Comparison of ENCODE assay signal across 16 cellular contexts in the genomic region with DNA sequence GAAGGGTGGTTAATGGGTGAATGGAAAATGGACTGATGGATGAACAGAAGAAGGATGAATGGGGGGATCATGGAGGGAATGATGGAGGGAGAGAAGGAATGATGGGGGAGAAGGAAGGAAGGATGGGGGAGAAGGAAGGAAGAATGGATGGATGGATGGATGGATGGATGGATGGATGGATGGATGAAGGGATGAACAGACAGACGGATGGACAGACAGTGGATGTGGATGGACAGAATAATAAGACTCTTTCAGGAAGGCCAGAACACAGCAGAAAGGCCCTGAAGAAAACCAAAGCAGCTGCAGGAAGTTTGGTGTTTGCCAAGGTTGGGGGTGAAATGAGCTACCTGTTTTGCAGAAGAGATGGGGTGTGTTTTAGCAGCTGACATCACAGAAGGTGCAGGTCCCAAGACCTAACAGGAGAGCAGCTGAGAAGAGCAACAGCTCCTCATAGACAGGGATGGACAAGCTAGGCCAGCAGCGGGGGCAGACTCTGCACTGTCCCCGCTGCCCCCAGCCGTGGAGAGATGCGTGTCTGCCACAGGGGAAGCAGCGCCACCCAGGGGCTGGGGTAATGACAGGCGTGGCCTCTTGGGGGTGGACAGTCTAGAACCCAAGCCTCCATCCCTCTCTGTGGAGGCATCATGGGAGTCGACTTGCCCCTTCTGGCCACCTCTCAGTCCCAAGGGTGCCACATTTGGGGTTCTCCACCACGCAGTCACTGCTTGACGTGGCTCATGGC. TPM values are rescaled to one million over a fixed set of nuclear protein-coding genes. Genes with fewer than 3 reads are reported as not detected.
DNase-seq lines count a peak whose midpoint lies in the region; ATAC-seq and TF ChIP-seq lines count a peak whose summit lies in the region.
"Had no signal": no experiment of that assay in that cellular context is flagged by ENCODE, and none has a peak within 500 bp of the region (broad histone marks: within the 10 kb centered on the region; RNA-seq: fewer than 3 reads in every experiment).

No MANE protein-coding gene starts in this region.

- TF ChIP-seq POLR2A in Peyer's patch (IDR thresholded peaks at IDR 0.05) (no peak), esophagus squamous epithelium (IDR thresholded peaks at IDR 0.05) (no peak)

- H3K4me3 ChIP-seq in Peyer's patch (no peak overlapping the region), skin epidermis (no peak overlapping the region), esophagus squamous epithelium (no peak overlapping the region)
- H3K4me3 ChIP-seq: thyroid gland had no signal

- CTCF ChIA-PET in activated CD4-positive, alpha-beta T cell treated with anti-CD3 and anti-CD28 coated beads for 36 hours (lab: Charles Lee): interaction anchor here (0.6 to 1.5 kb wide), 7 partner anchors 21 to 626 kb away, joined by 3 to 4 read pairs (median 3); a partner anchor contains a TSS

- peak overlapping the region in 2 of 4 donors; percentile 30 to 57 for H3K27ac ChIP-seq in Peyer's patch
- peak overlapping the region in 13 of 21 experiments; percentile 8 to 89 (median 42) for H3K27ac ChIP-seq in skin epidermis
- H3K27ac ChIP-seq in esophagus squamous epithelium: peak overlapping the region in 2 of 4 donors; percentile 6 to 65
- H3K27ac ChIP-seq: thyroid gland had no signal

- no peak for ATAC-seq in activated CD4-positive, alpha-beta T cell treated with anti-CD3 and anti-CD28 coated beads for 36 hours
- no peak for ATAC-seq in HG03432 (IDR thresholded peaks at IDR 0.05; ENCODE audit: unreplicated experiment)

- H3K36me3 ChIP-seq in Peyer's patch (no peaks in the 10 kb centered on the region), esophagus squamous epithelium (no peaks in the 10 kb centered on the region)
- H3K36me3 ChIP-seq: thyroid gland had no signal

- POLR2A ChIA-PET in activated CD4-positive, alpha-beta T cell treated with anti-CD3 and anti-CD28 coated beads for 36 hours (lab: Charles Lee): no interaction called here

- H3K4me1 ChIP-seq in Peyer's patch (peaks cover 3 to 28% (median 9%) of the 10 kb centered on the region in 4 donors), esophagus squamous epithelium (peaks cover 9 to 39% (median 23%) of the 10 kb centered on the region in 3 donors)

- no peaks in the 10 kb centered on the region for H3K27me3 Mint-ChIP-seq in activated CD4-positive, alpha-beta T cell treated with anti-CD3 and anti-CD28 coated beads for 36 hours
- peaks cover 9% of the 10 kb centered on the region for H3K27me3 Mint-ChIP-seq in endothelial cell (ENCODE audit: unreplicated experiment)

- H3K27ac Mint-ChIP-seq in activated CD4-positive, alpha-beta T cell treated with anti-CD3 and anti-CD28 coated beads for 36 hours: no peak overlapping the region
- peak overlapping the region; percentile 20 for H3K27ac Mint-ChIP-seq in endothelial cell (ENCODE audit: unreplicated experiment)
- H3K27ac Mint-ChIP-seq: nephron progenitor cell had no signal

- 85% methylated on average over 8 to 9 of the region's 10 CpGs for WGBS in esophagus squamous epithelium, 2 donors

- peaks cover 37% of the 10 kb centered on the region for H3K4me1 Mint-ChIP-seq in activated CD4-positive, alpha-beta T cell treated with anti-CD3 and anti-CD28 coated beads for 36 hours
- no peaks in the 10 kb centered on the region for H3K4me1 Mint-ChIP-seq in endothelial cell (ENCODE audit: unreplicated experiment)

- TF ChIP-seq CTCF in Peyer's patch (IDR thresholded peaks at IDR 0.05) (no peak), endothelial cell (IDR thresholded peaks at IDR 0.05; ENCODE audit: unreplicated experiment) (no peak), esophagus squamous epithelium (IDR thresholded peaks at IDR 0.05) (no peak)

- intact Hi-C loops in activated CD4-positive, alpha-beta T cell treated with anti-CD3 and anti-CD28 coated beads for 36 hours (cut with DNase I, micrococcal nuclease): no loop called here
- intact Hi-C loops in esophagus squamous epithelium (cut with DNase I): no loop called here

- no peak overlapping the region for H3K4me3 Mint-ChIP-seq in activated CD4-positive, alpha-beta T cell treated with anti-CD3 and anti-CD28 coated beads for 36 hours
- no peak overlapping the region for H3K4me3 Mint-ChIP-seq in endothelial cell (ENCODE audit: unreplicated experiment)
- H3K4me3 Mint-ChIP-seq: nephron progenitor cell; T-helper 1 cell treated with Interleukin-12 subunit alpha and Interleukin-12 subunit beta and Interleukin-4 antibody, amounts not matched to agents 30 μg/mL and 1 μg/mL, for 36 hours had no signal

- H3K27me3 ChIP-seq in Peyer's patch (no peaks in the 10 kb centered on the region), esophagus squamous epithelium (peaks cover 0 to 19% (median 0%) of the 10 kb centered on the region in 4 donors)
- H3K27me3 ChIP-seq: thyroid gland had no signal

- no peaks in the 10 kb centered on the region for H3K9me3 Mint-ChIP-seq in activated CD4-positive, alpha-beta T cell treated with anti-CD3 and anti-CD28 coated beads for 36 hours (ENCODE audit: low read depth)
- no peaks in the 10 kb centered on the region for H3K9me3 Mint-ChIP-seq in endothelial cell (ENCODE audit: unreplicated experiment)
- H3K9me3 Mint-ChIP-seq: nephron progenitor cell had no signal

- H3K9me3 ChIP-seq in Peyer's patch (no peaks in the 10 kb centered on the region), esophagus squamous epithelium (no peaks in the 10 kb centered on the region)
- H3K9me3 ChIP-seq: thyroid gland had no signal

- DNase-seq in activated CD4-positive, alpha-beta T cell treated with anti-CD3 and anti-CD28 coated beads for 36 hours: peak; percentile 25
- no peak for DNase-seq in activated CD4-positive, alpha-beta T cell treated with anti-CD3 and anti-CD28 coated beads, Interleukin-2, amount 50 U/mL, for 4 hours
- DNase-seq in Peyer's patch (peak in 2 of 3 donors; percentile 43 to 47), endothelial cell (ENCODE audit: low spot score) (no peak), superior temporal gyrus (ENCODE audit: extremely low spot score) (no peak), esophagus squamous epithelium (lab: John Stamatoyannopoulos, UW) (no peak)
- DNase-seq: NCI-H2227 treated with DMSO at 0.1 percent for 48 hours, nephron progenitor cell, OCI-M1, thyroid gland had no signal

- H3K36me3 Mint-ChIP-seq in activated CD4-positive, alpha-beta T cell treated with anti-CD3 and anti-CD28 coated beads for 36 hours (ENCODE audit: low read depth): no peaks in the 10 kb centered on the region
- H3K36me3 Mint-ChIP-seq in endothelial cell (ENCODE audit: low read depth, unreplicated experiment): no peaks in the 10 kb centered on the region

RNA-seq across cellular contexts. Expression of a gene that starts 17.9 kb away (rescaled TPM):
- total RNA-seq in activated CD4-positive, alpha-beta T cell treated with anti-CD3 and anti-CD28 coated beads for 36 hours: 1 to 10 TPM; 8.4 to 8.7 TPM
- total RNA-seq in Peyer's patch (1 to 10 TPM; 3.9 to 9.4 (median 5.9) TPM), endothelial cell (ENCODE audit: unreplicated experiment) (32.7 TPM), esophagus squamous epithelium (1 to 10 TPM; 1.1 to 1.7 (median 1.4) TPM)

RNA-seq across cellular contexts. Expression of a gene that starts 20.4 kb away (rescaled TPM):
- total RNA-seq in activated CD4-positive, alpha-beta T cell treated with anti-CD3 and anti-CD28 coated beads for 36 hours: 100 to 1,000 TPM; 204 to 231 TPM
- total RNA-seq in Peyer's patch (1 to 10 TPM; 1.5 to 7.0 (median 5.0) TPM), endothelial cell (ENCODE audit: unreplicated experiment) (0.51 TPM), esophagus squamous epithelium (1 to 10 TPM; 1.6 to 6.5 (median 2.3) TPM)
- total RNA-seq: MCF 10A had no signal

RNA-seq across cellular contexts. Expression of a gene that starts 42.2 kb away (rescaled TPM):
- total RNA-seq in activated CD4-positive, alpha-beta T cell treated with anti-CD3 and anti-CD28 coated beads for 36 hours: 10 to 100 TPM; 14.8 to 15.6 TPM
- total RNA-seq in Peyer's patch: not detected
- total RNA-seq in endothelial cell (ENCODE audit: unreplicated experiment): 0.13 TPM
- total RNA-seq in esophagus squamous epithelium: not detected
- total RNA-seq: astrocyte, MCF 10A, skeletal muscle tissue had no signal

Comparison
In these comparisons a context has a peak if more than half of its experiments do, and no peak if none do; other contexts are left out.
1. DNase-seq: peak in activated CD4-positive, alpha-beta T cell treated with anti-CD3 and anti-CD28 coated beads for 36 hours (single experiment) and Peyer's patch (2 of 3); none in activated CD4-positive, alpha-beta T cell treated with anti-CD3 and anti-CD28 coated beads, Interleukin-2, amount 50 U/mL, for 4 hours (0 of 2), endothelial cell (single experiment), superior temporal gyrus (single experiment) and esophagus squamous epithelium (single experiment).
2. RNA of a gene that starts 20.4 kb away (total RNA-seq): 204 to 231 TPM in activated CD4-positive, alpha-beta T cell treated with anti-CD3 and anti-CD28 coated beads for 36 hours; 1.5 to 7.0 TPM in Peyer's patch, 1.6 to 6.5 TPM in esophagus squamous epithelium and 0.51 TPM in endothelial cell (single experiment); every median in the first group is over 10 times any median in the second.
3. RNA of a gene that starts 42.2 kb away (total RNA-seq): 14.8 to 15.6 TPM in activated CD4-positive, alpha-beta T cell treated with anti-CD3 and anti-CD28 coated beads for 36 hours; 0.13 TPM in endothelial cell (single experiment), not detected in Peyer's patch and not detected in esophagus squamous epithelium; every median in the first group is over 10 times any median in the second.